In genomic region chr12:106976013-106976658, GRCh38 we compare ENCODE assay signal across 10 cellular contexts. TPM values are rescaled to one million over a fixed set of nuclear protein-coding genes. Genes with fewer than 3 reads are reported as not detected.
A peak's percentile ranks its signal among the peaks of the same experiment; 100 is the strongest.
DNase-seq lines count a peak whose midpoint lies in the region; ATAC-seq and TF ChIP-seq lines count a peak whose summit lies in the region.
"Had no signal": no experiment of that assay in that cellular context is flagged by ENCODE, and none has a peak within 500 bp of the region (broad histone marks: within the 10 kb centered on the region; RNA-seq: fewer than 3 reads in every experiment).

No MANE protein-coding gene starts in this region.

- H3K27ac Mint-ChIP-seq in nephron progenitor cell: peak overlapping the region; percentile 21

- H3K4me3 Mint-ChIP-seq in nephron progenitor cell: no peak overlapping the region

- H3K36me3 ChIP-seq in Peyer's patch: peaks cover 0 to 12% (median 0%) of the 10 kb centered on the region in 3 donors

- H3K9me3 ChIP-seq in Peyer's patch: no peaks in the 10 kb centered on the region

- TF ChIP-seq CTCF in Peyer's patch (IDR thresholded peaks at IDR 0.05) (no peak), fibroblast of pulmonary artery (IDR thresholded peaks at IDR 0.05; ENCODE audit: low read length, missing control alignments) (no peak), nephron progenitor cell (IDR thresholded peaks at IDR 0.05) (no peak)

- in situ Hi-C loops in G401 (cut with HindIII; ENCODE audit: low sequenced_read_pairs): no loop called here

- peaks cover 33% of the 10 kb centered on the region for H3K36me3 Mint-ChIP-seq in nephron progenitor cell (ENCODE audit: low read depth)

- peak overlapping the region in 3 of 4 donors; percentile 12 to 55 (median 38) for H3K27ac ChIP-seq in Peyer's patch

- DNase-seq in DMS 273 (lab: John Stamatoyannopoulos, UW; ENCODE audit: unreplicated experiment) (peak; percentile 9), Peyer's patch (no peak), fibroblast of pulmonary artery (ENCODE audit: low read depth) (peak; percentile 81), nephron progenitor cell (no peak), G401 (ENCODE audit: low spot score) (no peak), superior temporal gyrus (ENCODE audit: extremely low spot score) (no peak), NCI-H1048 (lab: John Stamatoyannopoulos, UW) (no peak)
- DNase-seq: effector CD4-positive, alpha-beta T cell; MM.1S had no signal

- H3K4me3 ChIP-seq in Peyer's patch (no peak overlapping the region), fibroblast of pulmonary artery (replicated peaks; ENCODE audit: low read depth, low read length) (no peak overlapping the region)

- no peaks in the 10 kb centered on the region for H3K27me3 Mint-ChIP-seq in nephron progenitor cell (ENCODE audit: low read depth, poor library complexity)

- no peaks in the 10 kb centered on the region for H3K27me3 ChIP-seq in Peyer's patch

- TF ChIP-seq POLR2A in Peyer's patch (IDR thresholded peaks at IDR 0.05): no peak

- no peaks in the 10 kb centered on the region for H3K4me1 Mint-ChIP-seq in nephron progenitor cell

- H3K9me3 Mint-ChIP-seq in nephron progenitor cell: no peaks in the 10 kb centered on the region

- no peak for ATAC-seq in HG03378 (IDR thresholded peaks at IDR 0.05; ENCODE audit: unreplicated experiment)

- H3K4me1 ChIP-seq in Peyer's patch: peaks cover 0 to 56% (median 5%) of the 10 kb centered on the region in 4 donors

RNA-seq across cellular contexts. Expression of gene MTERF2, which starts 10.8 kb away (rescaled TPM):
- total RNA-seq in Peyer's patch: 10 to 100 TPM; 10.9 to 19.0 (median 14.8) TPM
- total RNA-seq in G401 (2014; rRNA removed; shearing (Covaris generic)): 18.8 and 21.3 TPM in 2 replicates

RNA-seq across cellular contexts. Expression of gene TMEM263, which starts 20.4 kb away (rescaled TPM):
- total RNA-seq in Peyer's patch: 10 to 100 TPM; 14.2 to 30.5 (median 28.1) TPM
- total RNA-seq in G401 (2014; rRNA removed; shearing (Covaris generic)): 32.0 and 51.7 TPM in 2 replicates

Comparison
In these comparisons a context has a peak if more than half of its experiments do, and no peak if none do; other contexts are left out.
1. DNase-seq: peak in DMS 273 (single experiment) and fibroblast of pulmonary artery (single experiment); none in Peyer's patch (0 of 3), nephron progenitor cell (single experiment), G401 (single experiment), superior temporal gyrus (single experiment) and NCI-H1048 (single experiment).